Comparison of ENCODE assay signal across 9 cellular contexts in genomic region chr6:122184260-122184934, GRCh38.
DNase-seq lines count a peak whose midpoint lies in the region; ATAC-seq and TF ChIP-seq lines count a peak whose summit lies in the region.
"Had no signal": no experiment of that assay in that cellular context is flagged by ENCODE, and none has a peak within 500 bp of the region (broad histone marks: within the 10 kb centered on the region; RNA-seq: fewer than 3 reads in every experiment).

No MANE protein-coding gene starts in this region.

- H3K27ac ChIP-seq in DND-41 (ENCODE audit: low read length) (no peak overlapping the region), esophagus muscularis mucosa (replicated peaks in 1 of 4) (peak overlapping the region in 3 of 4 donors; percentile 13 to 42 (median 31)), parathyroid adenoma (no peak overlapping the region)

- POLR2A ChIA-PET in activated CD8-positive, alpha-beta T cell treated with anti-CD3 and anti-CD28 coated beads for 36 hours (lab: Charles Lee), result interaction anchor here (0.6 kb wide), 1 partner anchor 311 kb away, joined by 3 read pairs; no protein-coding TSS in a partner anchor

- H3K27me3 ChIP-seq in DND-41 (ENCODE audit: insufficient read depth, low read length, poor library complexity) (no peaks in the 10 kb centered on the region), esophagus muscularis mucosa (no peaks in the 10 kb centered on the region), parathyroid adenoma (ENCODE audit: control insufficient read depth, insufficient read depth, low read length) (no peaks in the 10 kb centered on the region)

- DNase-seq in DND-41 (no peak), NCI-H526 treated with DMSO at 0.1 percent for 48 hours (lab: John Stamatoyannopoulos, UW) (peak; percentile 2), esophagus muscularis mucosa (ENCODE audit: extremely low spot score) (no peak), NCI-H128 (lab: John Stamatoyannopoulos, UW; ENCODE audit: unreplicated experiment) (no peak)
- no peak for DNase-seq in stimulated activated naive CD4-positive, alpha-beta T cell treated with Interleukin-2 at 50 U/mL for 16 hours (lab: John Stamatoyannopoulos, UW)
- DNase-seq in activated CD8-positive, alpha-beta T cell treated with anti-CD3 and anti-CD28 coated beads for 36 hours, result no peak
- DNase-seq: cortex of kidney had no signal

- TF ChIP-seq POLR2A in esophagus muscularis mucosa (IDR thresholded peaks at IDR 0.05; ENCODE audit: low read depth), result no peak

- H3K9me3 ChIP-seq in DND-41 (ENCODE audit: insufficient read depth, low read length, severe bottlenecking) (no peaks in the 10 kb centered on the region), esophagus muscularis mucosa (no peaks in the 10 kb centered on the region), parathyroid adenoma (ENCODE audit: control insufficient read depth, low read length) (no peaks in the 10 kb centered on the region)

- CTCF ChIA-PET in activated CD8-positive, alpha-beta T cell treated with anti-CD3 and anti-CD28 coated beads for 36 hours (lab: Charles Lee), result interaction anchor here (1.1 kb wide), 1 partner anchor 218 kb away, joined by 3 read pairs; no protein-coding TSS in a partner anchor

- H3K79me2 ChIP-seq in DND-41 (ENCODE audit: insufficient read depth, low read length) (no peaks in the 10 kb centered on the region), parathyroid adenoma (no peaks in the 10 kb centered on the region)

- TF ChIP-seq CTCF in DND-41 (IDR thresholded peaks at IDR 0.05; ENCODE audit: borderline replicate concordance, extremely low read depth, low read length, poor library complexity, severe bottlenecking) (peak; percentile 46), esophagus muscularis mucosa (IDR thresholded peaks at IDR 0.05) (peak; percentile 59 to 67 (median 64)), parathyroid adenoma (IDR thresholded peaks at IDR 0.05) (peak; percentile 55)
- TF ChIP-seq CTCF in activated CD8-positive, alpha-beta T cell treated with anti-CD3 and anti-CD28 coated beads for 36 hours (IDR thresholded peaks at IDR 0.05), result no peak

- H3K4me1 ChIP-seq in DND-41 (ENCODE audit: insufficient read depth, low read length) (no peaks in the 10 kb centered on the region), esophagus muscularis mucosa (peaks cover 0 to 28% (median 12%) of the 10 kb centered on the region in 4 donors), parathyroid adenoma (no peaks in the 10 kb centered on the region)

- H3K9me3 Mint-ChIP-seq in activated CD8-positive, alpha-beta T cell treated with anti-CD3 and anti-CD28 coated beads for 36 hours, result no peaks in the 10 kb centered on the region

- H3K9ac ChIP-seq in DND-41 (ENCODE audit: low read depth, low read length), result no peak overlapping the region
- no peak overlapping the region for H3K9ac ChIP-seq in parathyroid adenoma

- no peaks in the 10 kb centered on the region for H3K36me3 Mint-ChIP-seq in activated CD8-positive, alpha-beta T cell treated with anti-CD3 and anti-CD28 coated beads for 36 hours (ENCODE audit: low read depth)

- peaks cover 2% of the 10 kb centered on the region for H3K27me3 Mint-ChIP-seq in activated CD8-positive, alpha-beta T cell treated with anti-CD3 and anti-CD28 coated beads for 36 hours

- H3K27ac Mint-ChIP-seq in activated CD8-positive, alpha-beta T cell treated with anti-CD3 and anti-CD28 coated beads for 36 hours, result no peak overlapping the region

- ATAC-seq in DND-41 (ENCODE audit: insufficient read depth, low read depth) (0 out of 3 replicates have a peak, but pooled peaks have one; percentile 54), GM18907 (IDR thresholded peaks at IDR 0.05; ENCODE audit: unreplicated experiment) (no peak)
- no peak for ATAC-seq in activated CD8-positive, alpha-beta T cell treated with anti-CD3 and anti-CD28 coated beads for 36 hours

- no peak overlapping the region for H3K4me3 Mint-ChIP-seq in activated CD8-positive, alpha-beta T cell treated with anti-CD3 and anti-CD28 coated beads for 36 hours

- H3K4me2 ChIP-seq in DND-41 (ENCODE audit: insufficient read depth, low read length), result no peak overlapping the region
- no peak overlapping the region for H3K4me2 ChIP-seq in parathyroid adenoma (ENCODE audit: low read length)

- 24% methylated on average over 5 of the region's 5 CpGs for WGBS in esophagus muscularis mucosa

- H4K20me1 ChIP-seq in DND-41 (ENCODE audit: insufficient read depth, low read length), result no peaks in the 10 kb centered on the region

- intact Hi-C loops in esophagus muscularis mucosa (cut with DNase I), result loop anchor here (5.0 kb wide), 1 partner anchor 142 kb away; no protein-coding TSS in a partner anchor
- intact Hi-C loops in activated CD8-positive, alpha-beta T cell treated with anti-CD3 and anti-CD28 coated beads for 36 hours (cut with micrococcal nuclease), result no loop called here

- H3K36me3 ChIP-seq in DND-41 (ENCODE audit: insufficient read depth, low read length), result no peaks in the 10 kb centered on the region
- no peaks in the 10 kb centered on the region for H3K36me3 ChIP-seq in esophagus muscularis mucosa
- H3K36me3 ChIP-seq in parathyroid adenoma (ENCODE audit: control insufficient read depth, insufficient read depth, low read length), result no peaks in the 10 kb centered on the region

- TF ChIP-seq EP300 in esophagus muscularis mucosa (IDR thresholded peaks at IDR 0.05), result no peak

- H3K4me3 ChIP-seq in DND-41 (ENCODE audit: low read depth in 1 of 2, low read length in 2 of 2) (no peak overlapping the region), esophagus muscularis mucosa (peak overlapping the region; percentile 8 to 42 (median 24)), parathyroid adenoma (ENCODE audit: low read depth, low read length) (no peak overlapping the region)

- H2AFZ ChIP-seq in DND-41 (ENCODE audit: low read depth, low read length), result no peak overlapping the region
- H2AFZ ChIP-seq in parathyroid adenoma, result peak overlapping the region; percentile 57

- no peaks in the 10 kb centered on the region for H3K4me1 Mint-ChIP-seq in activated CD8-positive, alpha-beta T cell treated with anti-CD3 and anti-CD28 coated beads for 36 hours (ENCODE audit: low read depth)

Comparison
In these comparisons a context has a peak if more than half of its experiments do, and no peak if none do; other contexts are left out.
1. H3K27ac ChIP-seq: peak in esophagus muscularis mucosa (3 of 4); none in DND-41 (single experiment) and parathyroid adenoma (single experiment).
2. H3K4me3 ChIP-seq: peak in esophagus muscularis mucosa (4 of 4); none in DND-41 (0 of 2) and parathyroid adenoma (single experiment).